Comparison of ENCODE assay signal across 1 cellular context in genomic region chr7:135977020-135977741, GRCh38.
A peak's percentile ranks its signal among the peaks of the same experiment; 100 is the strongest.
TF ChIP-seq lines count a peak whose summit lies in the region.

Gene MTPN (minus strand): TSS chr7:135977359. CDS start chr7:135977100, 259 bp downstream.

TF ChIP-seq in HepG2, 621 proteins besides CTCF, POLR2A, EP300 and RAD21 (continued from another document and continues in another):
- TF ChIP-seq ZBTB37 (CRISPR knock-in tag; IDR thresholded peaks at IDR 0.05) (no peak), KLF16 (CRISPR knock-in tag; IDR thresholded peaks at IDR 0.05) (no peak), ATM (IDR thresholded peaks at IDR 0.05; ENCODE audit: borderline replicate concordance) (no peak), CBX2 (IDR thresholded peaks at IDR 0.05; ENCODE audit: low read depth, low read length) (no peak), CBX2 (CRISPR knock-in tag; IDR thresholded peaks at IDR 0.05; ENCODE audit: low read depth) (no peak), FOXA3 (CRISPR knock-in tag; IDR thresholded peaks at IDR 0.05) (no peak), NR3C1 (CRISPR knock-in tag; IDR thresholded peaks at IDR 0.05) (no peak), FOXK1 (CRISPR knock-in tag; IDR thresholded peaks at IDR 0.05; ENCODE audit: borderline replicate concordance, low read depth) (peak; percentile 50; the same call in 1 of the 2 replicates), ZFP1 (CRISPR knock-in tag; IDR thresholded peaks at IDR 0.05) (no peak), TSC22D2 (CRISPR knock-in tag; IDR thresholded peaks at IDR 0.05; ENCODE audit: borderline replicate concordance) (no peak), NR2F2 (IDR thresholded peaks at IDR 0.05; ENCODE audit: borderline replicate concordance, low read depth) (no peak), ZNF543 (CRISPR knock-in tag; IDR thresholded peaks at IDR 0.05) (no peak), ZNF20 (CRISPR knock-in tag; IDR thresholded peaks at IDR 0.05) (no peak), ZNF136 (CRISPR knock-in tag; IDR thresholded peaks at IDR 0.05; ENCODE audit: low read depth) (no peak), SNAI1 (CRISPR knock-in tag; IDR thresholded peaks at IDR 0.05; ENCODE audit: borderline replicate concordance) (no peak), RNF2 (conservative IDR thresholded peaks at IDR 0.05; ENCODE audit: low read depth) (no peak), ZNF644 (CRISPR knock-in tag; IDR thresholded peaks at IDR 0.05; ENCODE audit: low read depth) (no peak), FOXK2 (IDR thresholded peaks at IDR 0.05) (no peak), ZNF512 (CRISPR knock-in tag; IDR thresholded peaks at IDR 0.05) (no peak), ZMYM2 (CRISPR knock-in tag; IDR thresholded peaks at IDR 0.05) (0 out of 2 replicates have a peak, but pooled peaks have one; percentile 30), ZNF567 (CRISPR knock-in tag; IDR thresholded peaks at IDR 0.05; ENCODE audit: borderline replicate concordance) (no peak), ZNF224 (CRISPR knock-in tag; IDR thresholded peaks at IDR 0.05) (no peak), ATAD3A (CRISPR knock-in tag; IDR thresholded peaks at IDR 0.05) (no peak), E2F1 (CRISPR knock-in tag; IDR thresholded peaks at IDR 0.05) (0 out of 2 replicates have a peak, but pooled peaks have one; percentile 34), ZNF383 (CRISPR knock-in tag; IDR thresholded peaks at IDR 0.05; ENCODE audit: borderline replicate concordance) (no peak), FIP1L1 (IDR thresholded peaks at IDR 0.05; ENCODE audit: borderline replicate concordance, insufficient read depth, low read depth, low read length) (no peak), ZXDC (CRISPR knock-in tag; IDR thresholded peaks at IDR 0.05) (no peak), KAT2B (IDR thresholded peaks at IDR 0.05; ENCODE audit: borderline replicate concordance, low read depth, low read length) (no peak), ZNF547 (CRISPR knock-in tag; IDR thresholded peaks at IDR 0.05) (peak; percentile 61; the same call in 1 of the 2 replicates), ZFP36L1 (CRISPR knock-in tag; IDR thresholded peaks at IDR 0.05) (no peak), ZNF589 (CRISPR knock-in tag; conservative IDR thresholded peaks at IDR 0.05) (no peak), ZNF580 (CRISPR knock-in tag; IDR thresholded peaks at IDR 0.05; ENCODE audit: borderline replicate concordance, low read depth) (peak; percentile 29; the same call in 1 of the 2 replicates), CHD2 (IDR thresholded peaks at IDR 0.05; ENCODE audit: low read depth, low read length) (no peak), SYNCRIP (IDR thresholded peaks at IDR 0.05; ENCODE audit: insufficient read depth, low read depth, low read length) (no peak), ZNF639 (CRISPR knock-in tag; conservative IDR thresholded peaks at IDR 0.05) (peak; percentile 63; the same call in 1 of the 2 replicates), SETDB1 (CRISPR knock-in tag; IDR thresholded peaks at IDR 0.05; ENCODE audit: borderline replicate concordance) (no peak), ZFYVE20 (CRISPR knock-in tag; IDR thresholded peaks at IDR 0.05; ENCODE audit: borderline replicate concordance, low read depth) (no peak), HOXA9 (CRISPR knock-in tag; IDR thresholded peaks at IDR 0.05; ENCODE audit: borderline replicate concordance) (no peak), KLF15 (CRISPR knock-in tag; IDR thresholded peaks at IDR 0.05; ENCODE audit: borderline replicate concordance) (no peak; the same call in 1 of the 2 replicates), MTA3 (CRISPR knock-in tag; IDR thresholded peaks at IDR 0.05) (no peak), NCOR1 (IDR thresholded peaks at IDR 0.05; ENCODE audit: borderline replicate concordance, low read length) (no peak), SMARCE1 (IDR thresholded peaks at IDR 0.05; ENCODE audit: borderline replicate concordance) (no peak), POGZ (CRISPR knock-in tag; IDR thresholded peaks at IDR 0.05) (peak; percentile 92), SATB2 (CRISPR knock-in tag; IDR thresholded peaks at IDR 0.05) (no peak), DDIT3 (CRISPR knock-in tag; IDR thresholded peaks at IDR 0.05) (no peak), TBL1XR1 (IDR thresholded peaks at IDR 0.05; ENCODE audit: borderline replicate concordance, low read length, partially characterized antibody) (no peak), ZFP91 (CRISPR knock-in tag; IDR thresholded peaks at IDR 0.05; ENCODE audit: borderline replicate concordance) (peak; percentile 81), PAF1 (CRISPR knock-in tag; IDR thresholded peaks at IDR 0.05) (no peak), MAFK (conservative IDR thresholded peaks at IDR 0.05 in 1 of 2, IDR thresholded peaks at IDR 0.05 in 1 of 2; ENCODE audit: low read length in 2 of 2) (no peak), SMAD1 (CRISPR knock-in tag; IDR thresholded peaks at IDR 0.05; ENCODE audit: borderline replicate concordance, low read depth) (no peak), HHEX (CRISPR knock-in tag; IDR thresholded peaks at IDR 0.05) (no peak), NR1H2 (CRISPR knock-in tag; IDR thresholded peaks at IDR 0.05; ENCODE audit: borderline replicate concordance, low read depth) (no peak), NFIB (CRISPR knock-in tag; IDR thresholded peaks at IDR 0.05; ENCODE audit: borderline replicate concordance) (no peak), NCOA5 (CRISPR knock-in tag; IDR thresholded peaks at IDR 0.05) (no peak), ZSCAN21 (CRISPR knock-in tag; IDR thresholded peaks at IDR 0.05; ENCODE audit: borderline replicate concordance) (no peak; the same call in 1 of the 2 replicates), TEAD3 (CRISPR knock-in tag; optimal IDR thresholded peaks at IDR 0.05; ENCODE audit: borderline replicate concordance) (peak; percentile 23), NFE2 (CRISPR knock-in tag; IDR thresholded peaks at IDR 0.05) (no peak), TRAFD1 (CRISPR knock-in tag; IDR thresholded peaks at IDR 0.05; ENCODE audit: borderline replicate concordance) (no peak), ZNF710 (CRISPR knock-in tag; IDR thresholded peaks at IDR 0.05; ENCODE audit: borderline replicate concordance) (no peak), IRF2 (CRISPR knock-in tag; IDR thresholded peaks at IDR 0.05) (peak; percentile 69), ZNF441 (CRISPR knock-in tag; IDR thresholded peaks at IDR 0.05; ENCODE audit: borderline replicate concordance) (peak; percentile 56; the same call in 1 of the 2 replicates), RFX3 (CRISPR knock-in tag; IDR thresholded peaks at IDR 0.05) (no peak)
